In genomic region chr5:160287378-160288051, GRCh38 we compare ENCODE assay signal across 8 cellular contexts. TPM values are rescaled to one million over a fixed set of nuclear protein-coding genes. Genes with fewer than 3 reads are reported as not detected.
DNase-seq lines count a peak whose midpoint lies in the region; ATAC-seq and TF ChIP-seq lines count a peak whose summit lies in the region.

No MANE protein-coding gene starts in this region.

- no peak overlapping the region for H3K9ac ChIP-seq in mammary epithelial cell (ENCODE audit: insufficient read depth, low read length)

- H3K36me3 ChIP-seq in mammary epithelial cell (ENCODE audit: insufficient read depth, low read length) (no peaks in the 10 kb centered on the region), thoracic aorta (no peaks in the 10 kb centered on the region)

- H3K27ac ChIP-seq in mammary epithelial cell (ENCODE audit: insufficient read depth, low read depth, low read length) (no peak overlapping the region), thoracic aorta (peak overlapping the region; percentile 5 to 38)

- WGBS in mammary epithelial cell (ENCODE audit: low coverage, missing lambda C conversion rate): 3% methylated on average over 8 of the region's 8 CpGs

- H2AFZ ChIP-seq in mammary epithelial cell (ENCODE audit: low read depth, low read length): peak overlapping the region; percentile 59

- CTCF ChIA-PET in mammary epithelial cell (lab: Charles Lee; ENCODE audit: low non-redundant PET): interaction anchor here (0.7 kb wide), 1 partner anchor 55 kb away, joined by 3 read pairs; no protein-coding TSS in a partner anchor

- no peaks in the 10 kb centered on the region for H3K27me3 ChIP-seq in mammary epithelial cell (ENCODE audit: insufficient read depth, low read length)
- H3K27me3 ChIP-seq in thoracic aorta (replicated peaks; ENCODE audit: insufficient read depth): no peaks in the 10 kb centered on the region

- intact Hi-C loops in mammary epithelial cell (cut with micrococcal nuclease) (loop anchor here (5.0 kb wide), 1 partner anchor 45 kb away; no protein-coding TSS in a partner anchor), left colon (cut with DNase I, micrococcal nuclease) (no loop called here)

- H3K4me1 ChIP-seq in mammary epithelial cell (ENCODE audit: insufficient read depth, low read length): peaks cover 55% of the 10 kb centered on the region
- peaks cover 0 to 12% of the 10 kb centered on the region in 2 donors for H3K4me1 ChIP-seq in thoracic aorta (ENCODE audit: control insufficient read depth in 1 of 2, low read depth in 2 of 2)

- in situ Hi-C loops in mammary epithelial cell (cut with MboI; ENCODE audit: low sequenced_read_pairs in 2 of 2): no loop called here

- TF ChIP-seq CTCF in mammary epithelial cell (conservative IDR thresholded peaks at IDR 0.05 in 1 of 2, IDR thresholded peaks at IDR 0.05 in 1 of 2; ENCODE audit: extremely low read depth in 1 of 2, insufficient read depth in 1 of 2, low read depth in 1 of 2, low read length in 2 of 2) (no peak), thoracic aorta (IDR thresholded peaks at IDR 0.05) (no peak)

- ATAC-seq in left colon: peak; percentile 58
- no peak for ATAC-seq in thoracic aorta (ENCODE audit: insufficient number of reproducible peaks, low FRiP score, low read depth)
- no peak for ATAC-seq in HG03457 (IDR thresholded peaks at IDR 0.05; ENCODE audit: unreplicated experiment)

- H3K79me2 ChIP-seq in mammary epithelial cell (ENCODE audit: insufficient read depth, low read length): peaks cover 51% of the 10 kb centered on the region

- dilution Hi-C loops in mammary epithelial cell (cut with HindIII; ENCODE audit: low sequenced_read_pairs): no loop called here

- no peaks in the 10 kb centered on the region for H4K20me1 ChIP-seq in mammary epithelial cell (ENCODE audit: insufficient read depth, low read length)

- peak overlapping the region; percentile 45 for H3K4me2 ChIP-seq in mammary epithelial cell (ENCODE audit: insufficient read depth, low read depth, low read length)

- DNase-seq in NCI-H1694 (lab: John Stamatoyannopoulos, UW): peak; percentile 27
- peak; percentile 65 for DNase-seq in mammary epithelial cell
- DNase-seq in left colon: peak in 1 of 2 donors; percentile 63
- no peak for DNase-seq in thoracic aorta (ENCODE audit: low spot score)
- no peak for DNase-seq in T-helper 2 cell
- DNase-seq in MV-4-11 (lab: John Stamatoyannopoulos, UW): no peak
- DNase-seq in UCSD-AML1 (lab: John Stamatoyannopoulos, UW; ENCODE audit: unreplicated experiment): no peak

- BruUV-seq in mammary epithelial cell (replicated peaks; lab: Mats Ljungman, UMichigan): no TSS peak

- H3K9me3 ChIP-seq in mammary epithelial cell (replicated peaks; ENCODE audit: insufficient read depth, low read length): no peaks in the 10 kb centered on the region
- no peaks in the 10 kb centered on the region for H3K9me3 ChIP-seq in thoracic aorta

- H3K4me3 ChIP-seq in mammary epithelial cell (replicated peaks in 1 of 3; ENCODE audit: insufficient read depth in 1 of 3, low read depth in 2 of 3, low read length in 3 of 3): no peak overlapping the region
- H3K4me3 ChIP-seq in thoracic aorta: no peak overlapping the region

RNA-seq across cellular contexts. Expression of gene CCNJL, which starts 24.8 kb away (rescaled TPM):
- 10 to 100 TPM; 13.7 to 17.0 TPM for total RNA-seq in mammary epithelial cell
- polyA plus RNA-seq in mammary epithelial cell: 16.1 TPM
- polyA minus RNA-seq in mammary epithelial cell: 10.4 TPM
- 10 to 100 TPM; 19.0 to 27.7 TPM for total RNA-seq in left colon
- total RNA-seq in thoracic aorta: 1 to 10 TPM in 1 of 2 donors, under 1 TPM in 1; 0.54 to 3.0 TPM

RNA-seq across cellular contexts. Expression of gene FABP6, which starts 58.2 kb away (rescaled TPM):
- total RNA-seq in mammary epithelial cell (not detected), left colon (not detected), thoracic aorta (not detected)
- not detected for polyA plus RNA-seq in mammary epithelial cell
- polyA minus RNA-seq in mammary epithelial cell: not detected

Comparison
In these comparisons a context has a peak if more than half of its experiments do, and no peak if none do; other contexts are left out.
1. DNase-seq: peak in NCI-H1694 (single experiment) and mammary epithelial cell (single experiment); none in thoracic aorta (single experiment), T-helper 2 cell (0 of 5), MV-4-11 (single experiment) and UCSD-AML1 (single experiment).